Comparison of ENCODE assay signal across 12 cellular contexts in the genomic region with DNA sequence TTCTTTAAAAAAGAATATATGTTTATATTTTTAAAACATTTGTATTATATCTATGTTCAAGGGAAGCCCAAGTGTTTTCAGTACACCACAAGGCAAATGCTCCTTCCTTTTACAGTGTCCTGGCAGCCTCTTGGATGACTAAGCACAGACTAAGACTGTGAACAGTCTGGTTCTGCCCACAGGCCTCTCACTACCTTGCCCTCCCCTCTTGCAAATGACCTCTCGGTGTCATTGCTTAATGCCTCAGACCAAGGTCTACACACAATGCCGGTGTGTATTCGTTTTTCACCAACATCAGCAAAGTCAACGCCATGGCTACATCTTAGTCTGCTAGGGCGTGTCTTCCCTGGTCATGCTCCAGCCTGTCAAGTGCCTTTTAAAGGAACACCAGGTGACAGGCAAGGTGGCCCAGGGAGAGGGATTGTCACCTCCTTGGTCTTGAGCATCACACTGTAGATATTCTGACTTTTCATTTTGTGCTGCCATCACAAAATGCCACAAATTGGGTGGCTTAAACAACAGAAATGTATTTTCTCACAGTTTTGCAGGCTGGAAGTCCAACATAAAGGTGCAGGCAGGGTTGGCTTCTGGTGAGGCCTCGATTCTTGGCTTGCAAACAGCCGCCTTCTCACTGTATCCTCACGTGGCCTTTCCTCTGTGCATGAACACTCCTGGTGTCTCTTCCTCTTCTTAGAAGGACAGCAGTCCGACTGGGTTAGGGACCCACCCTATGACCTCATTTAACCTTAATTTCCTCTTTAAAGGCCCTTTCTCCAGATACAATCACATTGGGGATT.
DNase-seq lines count a peak whose midpoint lies in the region; TF ChIP-seq lines count a peak whose summit lies in the region.
"Had no signal": no experiment of that assay in that cellular context is flagged by ENCODE, and none has a peak within 500 bp of the region (broad histone marks: within the 10 kb centered on the region; RNA-seq: fewer than 3 reads in every experiment).

No MANE protein-coding gene starts in this region.

- no peaks in the 10 kb centered on the region for H3K27me3 Mint-ChIP-seq in activated T-helper 2 cell treated with anti-CD3 and anti-CD28 coated beads, Interferon-gamma antibody, Interleukin-2, Interleukin-4, amounts not matched to agents 10 μg/mL and 5 μg/mL and 100 μg/mL, durations not matched to agents 14 hours and 24 hours and 36 hours (ENCODE audit: low read depth)

- H3K4me1 Mint-ChIP-seq in activated T-helper 2 cell treated with anti-CD3 and anti-CD28 coated beads, Interferon-gamma antibody, Interleukin-2, Interleukin-4, amounts not matched to agents 10 μg/mL and 5 μg/mL and 100 μg/mL, durations not matched to agents 14 hours and 24 hours and 36 hours (ENCODE audit: low read depth): no peaks in the 10 kb centered on the region
- H3K4me1 Mint-ChIP-seq: mesothelial cell of epicardium had no signal

- H3K9me3 ChIP-seq in effector memory CD4-positive, alpha-beta T cell (ENCODE audit: control insufficient read depth, low read length): no peaks in the 10 kb centered on the region

- H3K27ac Mint-ChIP-seq in activated T-helper 2 cell treated with anti-CD3 and anti-CD28 coated beads, Interferon-gamma antibody, Interleukin-2, Interleukin-4, amounts not matched to agents 10 μg/mL and 5 μg/mL and 100 μg/mL, durations not matched to agents 14 hours and 24 hours and 36 hours: no peak overlapping the region
- H3K27ac Mint-ChIP-seq: mesothelial cell of epicardium had no signal

- H3K4me1 ChIP-seq in effector memory CD4-positive, alpha-beta T cell (ENCODE audit: control insufficient read depth, insufficient read depth, low read length, poor library complexity, severe bottlenecking): no peaks in the 10 kb centered on the region

- no peak overlapping the region for H3K4me3 Mint-ChIP-seq in activated T-helper 2 cell treated with anti-CD3 and anti-CD28 coated beads, Interferon-gamma antibody, Interleukin-2, Interleukin-4, amounts not matched to agents 10 μg/mL and 5 μg/mL and 100 μg/mL, durations not matched to agents 14 hours and 24 hours and 36 hours (ENCODE audit: low read depth)
- H3K4me3 Mint-ChIP-seq: mesothelial cell of epicardium had no signal

- TF ChIP-seq CTCF in AG10803 (conservative IDR thresholded peaks at IDR 0.05; ENCODE audit: low read length) (no peak), kidney epithelial cell (IDR thresholded peaks at IDR 0.05; ENCODE audit: insufficient read depth, low read length, poor library complexity, severe bottlenecking) (no peak)

- intact Hi-C loops in activated T-helper 2 cell treated with anti-CD3 and anti-CD28 coated beads, Interferon-gamma antibody, Interleukin-2, Interleukin-4, amounts not matched to agents 10 μg/mL and 5 μg/mL and 100 μg/mL, durations not matched to agents 14 hours and 24 hours and 36 hours (cut with micrococcal nuclease): no loop called here

- H3K27me3 ChIP-seq in kidney epithelial cell (ENCODE audit: control insufficient read depth, insufficient read depth, low read length): no peaks in the 10 kb centered on the region
- H3K27me3 ChIP-seq in effector memory CD4-positive, alpha-beta T cell (replicated peaks; ENCODE audit: control insufficient read depth, insufficient read depth, low read length, poor library complexity, severe bottlenecking): peaks cover 3% of the 10 kb centered on the region

- H3K9me3 Mint-ChIP-seq in activated T-helper 2 cell treated with anti-CD3 and anti-CD28 coated beads, Interferon-gamma antibody, Interleukin-2, Interleukin-4, amounts not matched to agents 10 μg/mL and 5 μg/mL and 100 μg/mL, durations not matched to agents 14 hours and 24 hours and 36 hours: no peaks in the 10 kb centered on the region
- H3K9me3 Mint-ChIP-seq: mesothelial cell of epicardium had no signal

- H3K4me3 ChIP-seq in AG10803 (ENCODE audit: low read length) (no peak overlapping the region), kidney epithelial cell (ENCODE audit: low read depth, low read length) (no peak overlapping the region)
- H3K4me3 ChIP-seq in effector memory CD4-positive, alpha-beta T cell (ENCODE audit: insufficient read depth, low read depth, low read length, poor library complexity, severe bottlenecking): no peak overlapping the region

- no peaks in the 10 kb centered on the region for H3K36me3 Mint-ChIP-seq in activated T-helper 2 cell treated with anti-CD3 and anti-CD28 coated beads, Interferon-gamma antibody, Interleukin-2, Interleukin-4, amounts not matched to agents 10 μg/mL and 5 μg/mL and 100 μg/mL, durations not matched to agents 14 hours and 24 hours and 36 hours (ENCODE audit: low read depth)

- no peaks in the 10 kb centered on the region for H3K36me3 ChIP-seq in kidney epithelial cell (ENCODE audit: control insufficient read depth, insufficient read depth, low read length)
- no peaks in the 10 kb centered on the region for H3K36me3 ChIP-seq in effector memory CD4-positive, alpha-beta T cell (ENCODE audit: control insufficient read depth, insufficient read depth, low read length)

- DNase-seq in AG10803 (ENCODE audit: low read depth) (peak; percentile 72), HPDE6-E6E7 (ENCODE audit: extremely low spot score) (peak; percentile 86), astrocyte of the hippocampus (ENCODE audit: low read depth, low spot score) (peak; percentile 83), kidney epithelial cell (ENCODE audit: low read depth) (peak; percentile 69), NCI-H1417 (lab: John Stamatoyannopoulos, UW) (no peak), nucleus accumbens (lab: John Stamatoyannopoulos, UW) (no peak)
- DNase-seq in activated T-helper 2 cell treated with anti-CD3 and anti-CD28 coated beads, Interferon-gamma antibody, Interleukin-2, Interleukin-4, amounts not matched to agents 10 μg/mL and 5 μg/mL and 100 μg/mL, durations not matched to agents 14 hours and 24 hours and 36 hours (ENCODE audit: low spot score): no peak
- no peak for DNase-seq in effector memory CD4-positive, alpha-beta T cell
- DNase-seq: glutamatergic neuron, NCI-H774 had no signal

- no peak overlapping the region for H3K27ac ChIP-seq in effector memory CD4-positive, alpha-beta T cell (ENCODE audit: insufficient read depth, low read length, poor library complexity, severe bottlenecking)
- H3K27ac ChIP-seq: KMS-11 had no signal

Comparison
In these comparisons a context has a peak if more than half of its experiments do, and no peak if none do; other contexts are left out.
1. DNase-seq: peak in AG10803 (single experiment), HPDE6-E6E7 (single experiment), astrocyte of the hippocampus (single experiment) and kidney epithelial cell (single experiment); none in NCI-H1417 (0 of 3), activated T-helper 2 cell treated with anti-CD3 and anti-CD28 coated beads, Interferon-gamma antibody, Interleukin-2, Interleukin-4, amounts not matched to agents 10 μg/mL and 5 μg/mL and 100 μg/mL, durations not matched to agents 14 hours and 24 hours and 36 hours (single experiment), nucleus accumbens (0 of 56) and effector memory CD4-positive, alpha-beta T cell (0 of 3).